ENCODE assay signal across 1 cellular context in the genomic region with DNA sequence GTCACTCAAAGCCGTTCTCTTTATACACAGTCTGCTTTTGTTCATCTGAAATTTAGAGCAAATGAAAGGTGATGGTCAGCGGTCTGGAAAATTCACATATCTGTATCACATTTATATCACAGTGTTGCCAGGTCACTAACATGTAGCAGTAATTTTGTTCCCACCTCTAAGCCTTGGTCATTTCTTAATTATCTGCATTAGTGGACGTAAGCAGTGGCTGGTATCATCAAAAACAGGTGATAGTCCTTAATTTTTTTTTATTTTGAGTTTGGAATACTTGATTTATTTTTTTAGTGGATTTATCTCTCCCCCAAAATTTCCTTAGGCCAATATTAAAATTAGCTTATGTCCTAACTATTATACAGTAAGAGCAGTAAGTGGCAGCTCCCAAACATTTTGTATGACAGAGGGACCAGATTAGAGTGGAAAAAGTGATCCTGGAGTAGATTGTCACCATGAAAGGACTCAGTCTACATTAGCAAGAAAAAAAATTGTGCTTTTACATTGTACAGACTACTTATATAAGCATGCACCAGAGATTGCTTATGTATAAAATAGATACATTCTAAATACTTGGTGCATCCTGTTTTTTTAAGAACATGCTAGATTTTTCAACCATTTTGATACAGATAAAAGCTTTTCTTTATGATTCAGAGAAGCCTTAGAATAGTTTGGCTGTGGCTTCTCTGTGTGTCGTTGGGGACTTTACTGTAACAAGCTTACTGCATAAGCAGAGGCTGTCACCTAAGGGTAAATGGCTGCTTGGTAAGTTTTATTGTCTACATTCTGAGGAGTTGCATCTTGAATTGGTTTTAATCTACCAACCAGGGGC.
TF ChIP-seq lines count a peak whose summit lies in the region.

No MANE protein-coding gene starts in this region.

TF ChIP-seq in SK-N-SH, 30 proteins besides CTCF, POLR2A, EP300 and RAD21 (continued from another document):
- TF ChIP-seq RFX5 (IDR thresholded peaks at IDR 0.05; ENCODE audit: low read length) (no peak), JUND (IDR thresholded peaks at IDR 0.05) (no peak), GATA2 (CRISPR knock-in tag; IDR thresholded peaks at IDR 0.05) (peak; percentile 76)
